ENCODE assay signal across 9 cellular contexts in genomic region chr2:233075966-233076339, GRCh38. TPM values are rescaled to one million over a fixed set of nuclear protein-coding genes. Genes with fewer than 3 reads are reported as not detected.
DNase-seq lines count a peak whose midpoint lies in the region; ATAC-seq lines count a peak whose summit lies in the region.
"Had no signal": no experiment of that assay in that cellular context is flagged by ENCODE, and none has a peak within 500 bp of the region (broad histone marks: within the 10 kb centered on the region; RNA-seq: fewer than 3 reads in every experiment).

No MANE protein-coding gene starts in this region.

- peaks cover 1% of the 10 kb centered on the region for H3K9me3 Mint-ChIP-seq in memory B cell

- in situ Hi-C loops in G401 (cut with HindIII; ENCODE audit: low sequenced_read_pairs), result no loop called here

- peaks cover 41% of the 10 kb centered on the region for H3K4me1 Mint-ChIP-seq in T-helper 17 cell
- H3K4me1 Mint-ChIP-seq in memory B cell, result peaks cover 46% of the 10 kb centered on the region

- H3K9me3 ChIP-seq in BLaER1 (peaks cover 7% of the 10 kb centered on the region), T-helper 17 cell (ENCODE audit: control insufficient read depth, low read length, poor library complexity, severe bottlenecking) (no peaks in the 10 kb centered on the region)

- H3K36me3 ChIP-seq in BLaER1, result peaks cover 64% of the 10 kb centered on the region
- H3K36me3 ChIP-seq: tibial artery had no signal

- H3K9ac ChIP-seq in BLaER1, result peak overlapping the region; percentile 60

- H3K4me3 Mint-ChIP-seq in T-helper 17 cell, result no peak overlapping the region
- no peak overlapping the region for H3K4me3 Mint-ChIP-seq in memory B cell

- peak overlapping the region; percentile 32; the same call in 1 of the 2 replicates for H3K4me3 ChIP-seq in BLaER1
- H3K4me3 ChIP-seq: tibial artery had no signal

- H3K27ac Mint-ChIP-seq in T-helper 17 cell, result no peak overlapping the region
- no peak overlapping the region for H3K27ac Mint-ChIP-seq in memory B cell

- H3K27me3 Mint-ChIP-seq in T-helper 17 cell, result no peaks in the 10 kb centered on the region
- no peaks in the 10 kb centered on the region for H3K27me3 Mint-ChIP-seq in memory B cell

- peak overlapping the region; percentile 89 for H3K4me2 ChIP-seq in BLaER1

- DNase-seq in T-helper 17 cell (no peak), memory B cell (ENCODE audit: low spot score in 2 of 2) (peak; percentile 32 to 58), NCI-H2171 treated with DMSO at 0.1 percent for 48 hours (lab: John Stamatoyannopoulos, UW) (no peak), G401 (ENCODE audit: low spot score) (no peak), NCI-H2107 (lab: John Stamatoyannopoulos, UW) (no peak)

- peaks cover 13% of the 10 kb centered on the region for H3K36me3 Mint-ChIP-seq in T-helper 17 cell (ENCODE audit: low read depth)
- H3K36me3 Mint-ChIP-seq in memory B cell, result peaks cover 31% of the 10 kb centered on the region

- peaks cover 42% of the 10 kb centered on the region for H4K20me1 ChIP-seq in BLaER1

- ATAC-seq in GM19023 (IDR thresholded peaks at IDR 0.05; ENCODE audit: unreplicated experiment) (peak; percentile 61), HG03064 (IDR thresholded peaks at IDR 0.05; ENCODE audit: low read depth, unreplicated experiment) (peak; percentile 44), T-helper 17 cell (peak; percentile 75), memory B cell (ENCODE audit: low read depth) (peak; percentile 85)

- H3K27ac ChIP-seq in BLaER1, result peak overlapping the region; percentile 73
- H3K27ac ChIP-seq: tibial artery had no signal

- H3K27me3 ChIP-seq in BLaER1, result no peaks in the 10 kb centered on the region
- H3K27me3 ChIP-seq: tibial artery had no signal

- H3K4me1 ChIP-seq in BLaER1, result peaks cover 84% of the 10 kb centered on the region

RNA-seq across cellular contexts. Expression of gene INPP5D, which starts 15.8 kb away (rescaled TPM):
- 100 to 1,000 TPM; 163 to 184 TPM for total RNA-seq in T-helper 17 cell
- total RNA-seq in G401 (2014; rRNA removed; shearing (Covaris generic)), result 1.3 and 5.1 TPM in 2 replicates

RNA-seq across cellular contexts. Expression of gene NEU2, which starts 43.5 kb away (rescaled TPM):
- total RNA-seq in T-helper 17 cell, result not detected
- total RNA-seq in G401 (2014; rRNA removed; shearing (Covaris generic)), result not detected in 2 replicates

Comparison
In these comparisons a context has a peak if more than half of its experiments do, and no peak if none do; other contexts are left out.
1. DNase-seq: peak in memory B cell (2 of 2); none in T-helper 17 cell (0 of 3), NCI-H2171 treated with DMSO at 0.1 percent for 48 hours (single experiment), G401 (single experiment) and NCI-H2107 (single experiment).
2. RNA of gene INPP5D, which starts 15.8 kb away (total RNA-seq): 163 to 184 TPM in T-helper 17 cell; 1.3 to 5.1 TPM in G401; every median in the first group is over 10 times any median in the second.
3. Peak in every context shown above with its lines, with median percentiles within 50 percentile points of each other: ATAC-seq.